16 cellular contexts compared by ENCODE assay signal in the genomic region with DNA sequence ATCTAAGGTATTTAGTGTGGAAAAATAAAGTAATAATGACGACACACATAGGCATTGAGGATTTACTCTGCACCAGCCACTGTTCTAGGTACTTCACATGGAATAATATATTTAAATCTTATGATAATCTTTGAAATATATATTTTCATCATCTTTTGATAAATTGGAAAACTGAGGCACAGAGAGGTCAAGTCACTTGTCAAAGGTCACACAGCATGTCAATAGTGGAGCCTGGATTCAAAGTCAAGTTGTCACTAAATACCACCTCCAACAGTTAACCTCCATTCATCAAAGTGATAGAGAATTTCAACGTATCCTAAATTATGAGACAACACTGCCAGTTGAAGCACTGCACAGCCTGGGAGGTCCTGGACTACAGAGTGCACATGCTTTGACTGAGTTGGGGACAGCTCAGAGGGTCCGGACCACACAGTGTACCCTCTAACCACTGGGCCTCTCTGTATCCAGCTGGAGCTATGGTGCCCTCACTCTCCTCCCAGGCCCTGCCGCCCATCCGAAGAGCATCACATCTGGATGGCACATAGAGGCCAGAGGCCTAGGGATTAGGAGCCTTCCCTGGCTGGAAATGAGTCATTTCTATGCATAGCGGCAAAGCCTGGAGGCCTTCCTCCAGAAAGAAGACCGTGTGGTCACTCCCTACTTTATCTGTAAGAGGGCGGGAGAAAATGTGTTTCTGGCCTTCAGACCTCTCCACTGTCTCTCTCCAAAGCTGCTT.
DNase-seq lines count a peak whose midpoint lies in the region; TF ChIP-seq lines count a peak whose summit lies in the region.
"Had no signal": no experiment of that assay in that cellular context is flagged by ENCODE, and none has a peak within 500 bp of the region (broad histone marks: within the 10 kb centered on the region; RNA-seq: fewer than 3 reads in every experiment).

No MANE protein-coding gene starts in this region.

- no peak overlapping the region for H3K4me3 ChIP-seq in HEK293 (ENCODE audit: low read depth, low read length)
- H3K4me3 ChIP-seq in adipocyte (ENCODE audit: low read length), result no peak overlapping the region
- no peak overlapping the region for H3K4me3 ChIP-seq in prostate gland
- H3K4me3 ChIP-seq in colonic mucosa, result no peak overlapping the region
- H3K4me3 ChIP-seq: GM12878, PC-9 had no signal

- CTCF ChIA-PET in HEK293 (lab: Yijun Ruan, JAX), result interaction anchor here (0.5 kb wide), 1 partner anchor 153 kb away, joined by 3 read pairs; no protein-coding TSS in a partner anchor

- POLR2A ChIA-PET in HEK293 (lab: Yijun Ruan, JAX), result no interaction called here

- intact Hi-C loops in prostate gland (cut with DNase I) (no loop called here), colonic mucosa (cut with DNase I) (no loop called here)

- H3K9ac ChIP-seq in adipocyte (ENCODE audit: low read length) (no peak overlapping the region), colonic mucosa (ENCODE audit: low read depth in 2 of 2, low read length in 2 of 2) (no peak overlapping the region)

- H3K27ac ChIP-seq in HEK293 (ENCODE audit: extremely low read depth, low read depth, low read length), result no peak overlapping the region
- H3K27ac ChIP-seq in prostate gland, result no peak overlapping the region
- no peak overlapping the region for H3K27ac ChIP-seq in colonic mucosa
- H3K27ac ChIP-seq: PC-9 had no signal

- DNase-seq in adipocyte (ENCODE audit: low read depth) (peak; percentile 11), mesenteric fat pad (ENCODE audit: low spot score) (peak; percentile 45), prostate gland (ENCODE audit: low spot score) (no peak), colonic mucosa (no peak), kidney tubule cell (ENCODE audit: low spot score) (no peak), NCI-H2171 treated with DMSO at 0.1 percent for 48 hours (lab: John Stamatoyannopoulos, UW) (no peak)
- DNase-seq: BE2C; CD4-positive, alpha-beta memory T cell; DMS79 treated with DMSO at 0.1 percent for 48 hours; NCI-H1436; NCI-H2029; NCI-H510A; NCI-H774; PC-9 had no signal

- no peak for TF ChIP-seq CTCF in HEK293 (tag by site-specific recombination; IDR thresholded peaks at IDR 0.05)
- TF ChIP-seq CTCF in prostate gland (IDR thresholded peaks at IDR 0.05), result no peak
- no peak for TF ChIP-seq CTCF in colonic mucosa (IDR thresholded peaks at IDR 0.05)

- H3K4me1 ChIP-seq in HEK293 (ENCODE audit: control insufficient read depth, insufficient read depth, low read length) (no peaks in the 10 kb centered on the region; the same call in 1 of the 2 replicates), adipocyte (ENCODE audit: control insufficient read depth, insufficient read depth, low read length) (no peaks in the 10 kb centered on the region), prostate gland (replicated peaks) (no peaks in the 10 kb centered on the region), colonic mucosa (peaks cover 4% of the 10 kb centered on the region)
- H3K4me1 ChIP-seq: BE2C had no signal

- no peak for TF ChIP-seq POLR2A in prostate gland (IDR thresholded peaks at IDR 0.05)

- WGBS in prostate gland, result 95% methylated on average over 8 of the region's 8 CpGs

- H3K36me3 ChIP-seq in HEK293 (ENCODE audit: control insufficient read depth in 2 of 2, insufficient read depth in 1 of 2, low read length in 2 of 2) (no peaks in the 10 kb centered on the region), adipocyte (ENCODE audit: control insufficient read depth, insufficient read depth, low read length, severe bottlenecking) (no peaks in the 10 kb centered on the region), prostate gland (no peaks in the 10 kb centered on the region), colonic mucosa (no peaks in the 10 kb centered on the region)
- H3K36me3 ChIP-seq: BE2C had no signal

- peaks cover 39% of the 10 kb centered on the region for H3K27me3 ChIP-seq in adipocyte (replicated peaks; ENCODE audit: control insufficient read depth, insufficient read depth, low read length)
- H3K27me3 ChIP-seq in prostate gland (replicated peaks; ENCODE audit: insufficient read depth), result no peaks in the 10 kb centered on the region
- peaks cover 13% of the 10 kb centered on the region for H3K27me3 ChIP-seq in colonic mucosa

- no peaks in the 10 kb centered on the region for H3K9me3 ChIP-seq in HEK293 (ENCODE audit: control insufficient read depth, insufficient read depth, low read depth, low read length)
- peaks cover 10% of the 10 kb centered on the region for H3K9me3 ChIP-seq in adipocyte (ENCODE audit: control insufficient read depth, low read length)
- H3K9me3 ChIP-seq in prostate gland, result no peaks in the 10 kb centered on the region
- no peaks in the 10 kb centered on the region for H3K9me3 ChIP-seq in colonic mucosa
- H3K9me3 ChIP-seq: BE2C had no signal

TF ChIP-seq in HEK293, 187 proteins besides CTCF, POLR2A, EP300 and RAD21:
- TF ChIP-seq, protein P1, sequence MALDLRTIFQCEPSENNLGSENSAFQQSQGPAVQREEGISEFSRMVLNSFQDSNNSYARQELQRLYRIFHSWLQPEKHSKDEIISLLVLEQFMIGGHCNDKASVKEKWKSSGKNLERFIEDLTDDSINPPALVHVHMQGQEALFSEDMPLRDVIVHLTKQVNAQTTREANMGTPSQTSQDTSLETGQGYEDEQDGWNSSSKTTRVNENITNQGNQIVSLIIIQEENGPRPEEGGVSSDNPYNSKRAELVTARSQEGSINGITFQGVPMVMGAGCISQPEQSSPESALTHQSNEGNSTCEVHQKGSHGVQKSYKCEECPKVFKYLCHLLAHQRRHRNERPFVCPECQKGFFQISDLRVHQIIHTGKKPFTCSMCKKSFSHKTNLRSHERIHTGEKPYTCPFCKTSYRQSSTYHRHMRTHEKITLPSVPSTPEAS (tag by site-specific recombination; IDR thresholded peaks at IDR 0.05), result no peak
- TF ChIP-seq ZNF426 (tag by site-specific recombination; IDR thresholded peaks at IDR 0.05), result no peak
- peak; percentile 79 for TF ChIP-seq ZNF768 (tag by site-specific recombination; IDR thresholded peaks at IDR 0.05)

Comparison
In these comparisons a context has a peak if more than half of its experiments do, and no peak if none do; other contexts are left out.
1. DNase-seq: peak in adipocyte (single experiment) and mesenteric fat pad (single experiment); none in prostate gland (single experiment), colonic mucosa (single experiment), kidney tubule cell (single experiment) and NCI-H2171 treated with DMSO at 0.1 percent for 48 hours (single experiment).